Comparison of ENCODE assay signal across 13 cellular contexts in genomic region chr2:205994344-205994743, GRCh38.
"Had no signal": no experiment of that assay in that cellular context is flagged by ENCODE, and none has a peak within 500 bp of the region (broad histone marks: within the 10 kb centered on the region; RNA-seq: fewer than 3 reads in every experiment).

No MANE protein-coding gene starts in this region.

- ATAC-seq: activated CD8-positive, alpha-beta memory T cell treated with anti-CD3 and anti-CD28 coated beads, Interleukin-2, amount 10 ng/mL, durations not matched to agents 7 days and 5 days; right cardiac atrium had no signal

- H3K27me3 Mint-ChIP-seq: activated CD8-positive, alpha-beta memory T cell treated with anti-CD3 and anti-CD28 coated beads, Interleukin-2, amount 10 ng/mL, durations not matched to agents 7 days and 5 days; activated naive CD8-positive, alpha-beta T cell treated with anti-CD3 and anti-CD28 coated beads for 36 hours; activated T-cell treated with anti-CD3 and anti-CD28 coated beads, Interleukin-2, amount 50 U/mL, for 24 hours had no signal

- H3K9me3 Mint-ChIP-seq: activated T-cell treated with anti-CD3 and anti-CD28 coated beads, Interleukin-2, amount 50 U/mL, for 24 hours; endodermal cell had no signal

- DNase-seq: activated CD4-positive, alpha-beta T cell treated with anti-CD3 and anti-CD28 coated beads for 1 hour; activated CD4-positive, alpha-beta T cell treated with anti-CD3 and anti-CD28 coated beads, Interleukin-2, amount 50 U/mL, for 48 hours; activated CD8-positive, alpha-beta memory T cell treated with anti-CD3 and anti-CD28 coated beads, Interleukin-2, amount 10 ng/mL, durations not matched to agents 7 days and 5 days; activated gamma-delta T cell treated with Interleukin-2 at 50 U/mL for 16 hours; activated naive CD8-positive, alpha-beta T cell treated with anti-CD3 and anti-CD28 coated beads for 36 hours; activated T-cell treated with anti-CD3 and anti-CD28 coated beads, Interleukin-2, amount 50 U/mL, for 24 hours; endodermal cell; erythroblast; hypothalamus; kidney glomerular epithelial cell; midbrain; right cardiac atrium; small intestine had no signal

- H3K4me3 Mint-ChIP-seq: activated CD8-positive, alpha-beta memory T cell treated with anti-CD3 and anti-CD28 coated beads, Interleukin-2, amount 10 ng/mL, durations not matched to agents 7 days and 5 days; activated naive CD8-positive, alpha-beta T cell treated with anti-CD3 and anti-CD28 coated beads for 36 hours; activated T-cell treated with anti-CD3 and anti-CD28 coated beads, Interleukin-2, amount 50 U/mL, for 24 hours; endodermal cell had no signal

- H3K4me1 Mint-ChIP-seq: endodermal cell had no signal

- H3K27ac Mint-ChIP-seq: activated CD8-positive, alpha-beta memory T cell treated with anti-CD3 and anti-CD28 coated beads, Interleukin-2, amount 10 ng/mL, durations not matched to agents 7 days and 5 days; activated T-cell treated with anti-CD3 and anti-CD28 coated beads, Interleukin-2, amount 50 U/mL, for 24 hours; endodermal cell had no signal
